Comparison of ENCODE assay signal across 11 cellular contexts in the genomic region with DNA sequence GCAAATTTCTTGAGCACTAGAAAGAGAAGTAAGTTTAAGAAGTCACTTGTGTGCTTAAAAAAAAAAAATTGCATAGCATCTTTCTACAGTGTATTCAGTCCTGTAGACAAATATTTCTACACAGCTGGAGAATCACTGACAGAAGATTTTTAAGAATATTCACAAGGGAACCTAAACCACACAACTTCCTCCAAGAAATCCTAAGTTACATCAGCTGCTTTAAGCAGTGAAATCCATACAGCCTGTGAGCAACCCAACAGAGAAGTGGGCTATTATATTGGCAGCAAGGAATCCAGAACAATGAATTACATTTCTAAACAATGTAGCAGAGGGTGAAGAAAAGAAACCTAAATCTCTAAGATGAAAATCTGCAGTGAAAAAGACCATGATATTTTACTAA. TPM values are rescaled to one million over a fixed set of nuclear protein-coding genes. Genes with fewer than 3 reads are reported as not detected.
DNase-seq lines count a peak whose midpoint lies in the region; ATAC-seq and TF ChIP-seq lines count a peak whose summit lies in the region.
"Had no signal": no experiment of that assay in that cellular context is flagged by ENCODE, and none has a peak within 500 bp of the region (broad histone marks: within the 10 kb centered on the region; RNA-seq: fewer than 3 reads in every experiment).

No MANE protein-coding gene starts in this region.

- H3K79me2 ChIP-seq in PC-3 (ENCODE audit: low read length), result peaks cover 15% of the 10 kb centered on the region

- CTCF ChIA-PET in IMR-90 (lab: Yijun Ruan, JAX), result interaction anchor here (0.9 to 1.5 kb wide), 3 partner anchors 10 to 136 kb away, joined by 3 to 5 read pairs (median 3); no protein-coding TSS in a partner anchor
- CTCF ChIA-PET in naive thymus-derived CD4-positive, alpha-beta T cell (lab: Charles Lee), result interaction anchor here (0.9 kb wide), 1 partner anchor 11 kb away, joined by 3 read pairs; no protein-coding TSS in a partner anchor
- CTCF ChIA-PET in PC-3 (lab: Charles Lee), result no interaction called here

- H3K9me2 ChIP-seq in PC-3 (replicated peaks; ENCODE audit: low read length), result no peaks in the 10 kb centered on the region

- no TSS peak for BruUV-seq in IMR-90 (replicated peaks; lab: Mats Ljungman, UMichigan)
- BruUV-seq in PC-3 (replicated peaks; lab: Mats Ljungman, UMichigan), result no TSS peak

- TF ChIP-seq RAD21 in IMR-90 (IDR thresholded peaks at IDR 0.05; ENCODE audit: low read length), result no peak

- H4K5ac ChIP-seq in IMR-90 (ENCODE audit: low read depth, low read length), result no peak overlapping the region

- intact Hi-C loops in IMR-90 (cut with micrococcal nuclease), result no loop called here
- intact Hi-C loops in naive thymus-derived CD4-positive, alpha-beta T cell (cut with micrococcal nuclease), result loop anchor here in 1 of 2 donors (1.0 to 5.0 kb wide), 2 partner anchors 11 to 34 kb away; no protein-coding TSS in a partner anchor
- intact Hi-C loops in PC-3 (cut with micrococcal nuclease), result loop anchor here (5.0 kb wide), 2 partner anchors 69 to 84 kb away; no protein-coding TSS in a partner anchor

- peak overlapping the region in 8 of 9 donors; percentile 24 to 92 (median 78) for H3K27ac Mint-ChIP-seq in naive thymus-derived CD4-positive, alpha-beta T cell

- H3K18ac ChIP-seq in IMR-90 (ENCODE audit: low read depth, low read length), result no peak overlapping the region

- H2BK20ac ChIP-seq in IMR-90 (ENCODE audit: low read depth, low read length), result no peak overlapping the region

- peak overlapping the region; percentile 20; the same call in 1 of the 2 replicates for H2BK120ac ChIP-seq in IMR-90 (ENCODE audit: low read depth, low read length)

- no peak overlapping the region for H3K56ac ChIP-seq in IMR-90 (ENCODE audit: extremely low read depth, insufficient read depth, low read length)

- peaks cover 0 to 35% of the 10 kb centered on the region in 2 experiments; a peak in 2 of 4 replicates for H3K79me1 ChIP-seq in IMR-90 (ENCODE audit: low read depth in 1 of 2, low read length in 2 of 2)

- H2AFZ ChIP-seq in IMR-90 (replicated peaks; ENCODE audit: low read length, poor library complexity) (no peak overlapping the region), PC-3 (ENCODE audit: low read length) (no peak overlapping the region)

- H3K9ac ChIP-seq in IMR-90 (ENCODE audit: low read depth, low read length) (no peak overlapping the region), PC-3 (ENCODE audit: low read length) (no peak overlapping the region)

- no peak overlapping the region; the same call in 2 of the 3 replicates for H2BK15ac ChIP-seq in IMR-90 (ENCODE audit: low read depth, low read length)

- H3K36me3 Mint-ChIP-seq in naive thymus-derived CD4-positive, alpha-beta T cell, result peaks cover 0 to 1% (median 0%) of the 10 kb centered on the region in 5 donors

- dilution Hi-C loops in IMR-90 (cut with HindIII; ENCODE audit: low sequenced_read_pairs, unreplicated experiment), result no loop called here

- in situ Hi-C loops in IMR-90 (cut with MboI; ENCODE audit: low sequenced_read_pairs), result no loop called here

- H3K4me1 ChIP-seq in IMR-90 (ENCODE audit: control insufficient read depth, insufficient read depth, low read length) (peaks cover 9% of the 10 kb centered on the region), PC-3 (ENCODE audit: insufficient read depth, low read length) (peaks cover 41% of the 10 kb centered on the region)
- H3K4me1 ChIP-seq in naive thymus-derived CD4-positive, alpha-beta T cell (ENCODE audit: control insufficient read depth in 2 of 2, insufficient read depth in 2 of 2, low read length in 2 of 2), result peaks cover 0 to 67% of the 10 kb centered on the region in 2 donors

- H3K27me3 Mint-ChIP-seq in naive thymus-derived CD4-positive, alpha-beta T cell, result no peaks in the 10 kb centered on the region
- H3K27me3 Mint-ChIP-seq: stimulated activated naive CD8-positive, alpha-beta T cell treated with anti-CD3 and anti-CD28 coated beads, Interleukin-15, amount 100 ng/mL, for 72 hours had no signal

- no peak overlapping the region for H3K27ac ChIP-seq in IMR-90 (ENCODE audit: insufficient read depth, low read length)
- H3K27ac ChIP-seq in naive thymus-derived CD4-positive, alpha-beta T cell (ENCODE audit: low read depth, low read length), result peak overlapping the region; percentile 30
- no peak overlapping the region for H3K27ac ChIP-seq in PC-3 (ENCODE audit: low read length)

- H3K4ac ChIP-seq in IMR-90 (ENCODE audit: low read depth, low read length), result no peak overlapping the region

- H2AK9ac ChIP-seq in IMR-90 (replicated peaks; ENCODE audit: low read depth, low read length, poor library complexity), result no peak overlapping the region

- no peak overlapping the region for H2BK5ac ChIP-seq in IMR-90 (ENCODE audit: low read depth, low read length, poor library complexity, severe bottlenecking)

- H3K23ac ChIP-seq in IMR-90 (ENCODE audit: low read depth, low read length), result 0 out of 2 replicates have a peak overlapping the region, but pooled peaks have one; percentile 7

- ATAC-seq in IMR-90 (ENCODE audit: low read depth), result no peak
- no peak for ATAC-seq in naive thymus-derived CD4-positive, alpha-beta T cell
- no peak for ATAC-seq in PC-3
- ATAC-seq in HG03460 (IDR thresholded peaks at IDR 0.05; ENCODE audit: unreplicated experiment), result no peak

- H2AK5ac ChIP-seq in IMR-90 (ENCODE audit: low read depth, low read length), result no peak overlapping the region

- H3F3A ChIP-seq in PC-3 (ENCODE audit: low read length, unreplicated experiment), result no peaks in the 10 kb centered on the region

- DNase-seq in A172 (ENCODE audit: low spot score), result peak; percentile 42
- DNase-seq in IMR-90, result peak; percentile 53
- peak; percentile 49 for DNase-seq in dedifferentiated amniotic fluid mesenchymal stem cell (ENCODE audit: extremely low spot score)
- DNase-seq in naive thymus-derived CD4-positive, alpha-beta T cell, result no peak
- no peak for DNase-seq in NCI-H1930 (lab: John Stamatoyannopoulos, UW)
- no peak for DNase-seq in T1000 (lab: John Stamatoyannopoulos, UW)
- DNase-seq in PC-3, result no peak
- DNase-seq: activated CD8-positive, alpha-beta memory T cell treated with anti-CD3 and anti-CD28 coated beads for 24 hours; COR-L47; stimulated activated naive CD8-positive, alpha-beta T cell treated with anti-CD3 and anti-CD28 coated beads, Interleukin-15, amount 100 ng/mL, for 72 hours had no signal

- no peak for TF ChIP-seq POLR2A in IMR-90 (IDR thresholded peaks at IDR 0.05; ENCODE audit: low read depth, low read length)

- peak overlapping the region in 1 of 2 experiments; percentile 2; a peak in 1 of 4 replicates for H4K8ac ChIP-seq in IMR-90 (ENCODE audit: low read depth in 2 of 2, low read length in 2 of 2)

- H3K14ac ChIP-seq in IMR-90 (replicated peaks; ENCODE audit: low read depth, low read length), result peak overlapping the region; percentile 18; the same call in 1 of the 2 replicates

- no peaks in the 10 kb centered on the region for H3K9me3 Mint-ChIP-seq in naive thymus-derived CD4-positive, alpha-beta T cell
- H3K9me3 Mint-ChIP-seq: stimulated activated naive CD8-positive, alpha-beta T cell treated with anti-CD3 and anti-CD28 coated beads, Interleukin-15, amount 100 ng/mL, for 72 hours had no signal

- TF ChIP-seq CTCF in IMR-90 (conservative IDR thresholded peaks at IDR 0.05; ENCODE audit: low read depth, low read length) (no peak), PC-3 (conservative IDR thresholded peaks at IDR 0.05; ENCODE audit: low read depth, low read length) (no peak)

- no peaks in the 10 kb centered on the region for H3K36me3 ChIP-seq in IMR-90 (ENCODE audit: control insufficient read depth, insufficient read depth, low read length)
- H3K36me3 ChIP-seq in naive thymus-derived CD4-positive, alpha-beta T cell (ENCODE audit: control insufficient read depth in 2 of 3, insufficient read depth in 3 of 3, low read length in 3 of 3), result no peaks in the 10 kb centered on the region
- H3K36me3 ChIP-seq in PC-3 (ENCODE audit: low read depth, low read length), result no peaks in the 10 kb centered on the region

- H4K91ac ChIP-seq in IMR-90 (ENCODE audit: insufficient read depth, low read depth, low read length), result no peak overlapping the region

- peaks cover 31 to 94% (median 83%) of the 10 kb centered on the region in 7 donors for H3K4me1 Mint-ChIP-seq in naive thymus-derived CD4-positive, alpha-beta T cell

- 0 out of 2 replicates have a peak, but pooled peaks cover 8% of the 10 kb centered on the region for H3K9me1 ChIP-seq in IMR-90 (ENCODE audit: insufficient read depth, low read length)

- H4K20me1 ChIP-seq in IMR-90 (ENCODE audit: insufficient read depth, low read length), result peaks cover 8% of the 10 kb centered on the region; the same call in 1 of the 2 replicates
- no peaks in the 10 kb centered on the region for H4K20me1 ChIP-seq in PC-3 (ENCODE audit: low read length)

- H3K4me3 ChIP-seq in IMR-90 (ENCODE audit: insufficient read depth, low read depth, low read length) (no peak overlapping the region), PC-3 (ENCODE audit: low read length) (no peak overlapping the region)
- no peak overlapping the region for H3K4me3 ChIP-seq in naive thymus-derived CD4-positive, alpha-beta T cell (ENCODE audit: low read length)

- H3K27me3 ChIP-seq in IMR-90 (ENCODE audit: control insufficient read depth, insufficient read depth, low read length) (no peaks in the 10 kb centered on the region), PC-3 (ENCODE audit: low read length) (no peaks in the 10 kb centered on the region)
- H3K27me3 ChIP-seq in naive thymus-derived CD4-positive, alpha-beta T cell (ENCODE audit: control insufficient read depth in 2 of 2, insufficient read depth in 2 of 2, low read length in 2 of 2), result no peaks in the 10 kb centered on the region

- peak overlapping the region in 8 of 10 donors; percentile 0 to 76 (median 50) for H3K4me3 Mint-ChIP-seq in naive thymus-derived CD4-positive, alpha-beta T cell

- H3K9me3 ChIP-seq in IMR-90 (ENCODE audit: control insufficient read depth, insufficient read depth, low read length) (no peaks in the 10 kb centered on the region), PC-3 (ENCODE audit: low read length) (no peaks in the 10 kb centered on the region)
- H3K9me3 ChIP-seq in naive thymus-derived CD4-positive, alpha-beta T cell (ENCODE audit: control insufficient read depth in 2 of 3, low read length in 3 of 3), result no peaks in the 10 kb centered on the region

- POLR2A ChIA-PET in IMR-90 (lab: Charles Lee; ENCODE audit: unreplicated experiment), result no interaction called here
- POLR2A ChIA-PET in naive thymus-derived CD4-positive, alpha-beta T cell (lab: Charles Lee), result interaction anchor here (1.1 to 1.2 kb wide), 2 partner anchors 9 to 18 kb away, joined by 5 to 8 read pairs; no protein-coding TSS in a partner anchor
- POLR2A ChIA-PET in PC-3 (lab: Charles Lee; ENCODE audit: unreplicated experiment), result no interaction called here

- H3K4me2 ChIP-seq in IMR-90 (ENCODE audit: low read depth, low read length), result no peak overlapping the region
- H3K4me2 ChIP-seq in PC-3 (ENCODE audit: low read length), result no peak overlapping the region

RNA-seq across cellular contexts. Expression of gene DOCK9, which starts 1.5 kb away (rescaled TPM):
- 51.0 and 153 TPM in 2 replicates for total RNA-seq in A172 (2014; rRNA removed; shearing (Covaris generic))
- total RNA-seq in IMR-90 (2012; rRNA removed) (7.2 and 9.7 TPM in 2 replicates), PC-3 (2014; rRNA removed) (31.7 and 36.5 TPM in 2 replicates)
- polyA plus RNA-seq in IMR-90 (2012; rRNA removed), result 4.8 and 6.4 TPM in 2 replicates
- 2.7 and 3.8 TPM in 2 replicates for polyA plus RNA-seq in IMR-90 (2012; cell fraction: cytosol; rRNA removed)
- 5.8 and 10.6 TPM in 2 replicates for polyA plus RNA-seq in IMR-90 (2012; cell fraction: nucleus; rRNA removed; ENCODE audit: low replicate concordance)
- total RNA-seq in naive thymus-derived CD4-positive, alpha-beta T cell, result 100 to 1,000 TPM in 4 of 5 experiments, 10 to 100 TPM in 1; 75.1 to 214 (median 128) TPM
- 10 to 100 TPM; 22.2 to 40.2 TPM for polyA plus RNA-seq in naive thymus-derived CD4-positive, alpha-beta T cell

Comparison
In these comparisons a context has a peak if more than half of its experiments do, and no peak if none do; other contexts are left out.
1. DNase-seq: peak in A172 (single experiment), IMR-90 (single experiment) and dedifferentiated amniotic fluid mesenchymal stem cell (single experiment); none in naive thymus-derived CD4-positive, alpha-beta T cell (0 of 9), NCI-H1930 (0 of 2), T1000 (single experiment) and PC-3 (single experiment).